ENCODE assay signal across 1 cellular context in the genomic region with DNA sequence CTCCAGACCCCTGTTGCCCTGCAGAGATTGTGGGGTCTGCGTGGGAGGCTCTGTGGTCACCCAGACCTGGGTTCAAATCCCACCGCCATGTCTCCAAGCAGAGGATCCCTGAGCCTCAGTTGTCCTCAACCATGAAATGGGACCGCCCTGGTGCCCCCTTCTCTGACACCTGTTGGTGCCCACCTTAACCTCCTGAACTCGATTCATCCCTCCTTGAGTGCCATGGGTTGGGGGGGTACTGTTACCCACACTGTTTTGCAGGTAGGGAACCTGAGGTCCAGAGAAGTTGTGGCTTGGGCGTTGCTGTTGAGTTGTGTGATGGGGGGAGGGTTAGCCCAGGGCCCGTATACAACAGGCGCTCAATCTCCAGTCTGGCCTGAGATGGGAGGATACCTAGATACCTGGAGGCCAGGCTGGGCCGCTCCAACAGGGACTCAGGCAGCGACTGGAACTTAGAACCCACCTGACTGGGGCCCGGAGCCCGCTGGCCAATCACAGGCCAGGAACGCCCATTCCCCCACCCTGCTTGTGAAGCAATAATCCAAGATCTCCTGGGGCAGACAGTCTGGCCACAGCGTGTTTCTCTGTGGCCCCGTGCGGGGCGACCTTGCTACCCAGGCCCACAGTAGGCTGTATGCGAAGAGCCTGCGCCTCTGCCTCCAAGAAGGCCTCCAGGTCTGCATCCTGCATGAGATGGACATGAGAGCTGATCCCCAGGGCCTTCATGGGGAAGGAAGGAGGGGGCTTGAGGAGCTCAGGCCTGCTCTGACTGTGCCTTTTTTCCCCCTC.
TF ChIP-seq lines count a peak whose summit lies in the region.

No MANE protein-coding gene starts in this region.

TF ChIP-seq in HepG2, 621 proteins besides CTCF, POLR2A, EP300 and RAD21 (continued from another document and continues in another):
- TF ChIP-seq, protein P1, sequence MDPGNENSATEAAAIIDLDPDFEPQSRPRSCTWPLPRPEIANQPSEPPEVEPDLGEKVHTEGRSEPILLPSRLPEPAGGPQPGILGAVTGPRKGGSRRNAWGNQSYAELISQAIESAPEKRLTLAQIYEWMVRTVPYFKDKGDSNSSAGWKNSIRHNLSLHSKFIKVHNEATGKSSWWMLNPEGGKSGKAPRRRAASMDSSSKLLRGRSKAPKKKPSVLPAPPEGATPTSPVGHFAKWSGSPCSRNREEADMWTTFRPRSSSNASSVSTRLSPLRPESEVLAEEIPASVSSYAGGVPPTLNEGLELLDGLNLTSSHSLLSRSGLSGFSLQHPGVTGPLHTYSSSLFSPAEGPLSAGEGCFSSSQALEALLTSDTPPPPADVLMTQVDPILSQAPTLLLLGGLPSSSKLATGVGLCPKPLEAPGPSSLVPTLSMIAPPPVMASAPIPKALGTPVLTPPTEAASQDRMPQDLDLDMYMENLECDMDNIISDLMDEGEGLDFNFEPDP (CRISPR knock-in tag; conservative IDR thresholded peaks at IDR 0.05) = no peak
- TF ChIP-seq, protein P2, sequence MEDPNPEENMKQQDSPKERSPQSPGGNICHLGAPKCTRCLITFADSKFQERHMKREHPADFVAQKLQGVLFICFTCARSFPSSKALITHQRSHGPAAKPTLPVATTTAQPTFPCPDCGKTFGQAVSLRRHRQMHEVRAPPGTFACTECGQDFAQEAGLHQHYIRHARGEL (CRISPR knock-in tag; IDR thresholded peaks at IDR 0.05) = no peak
- peak; percentile 78 for TF ChIP-seq CEBPG (CRISPR knock-in tag; IDR thresholded peaks at IDR 0.05)
- TF ChIP-seq MED8 (CRISPR knock-in tag; IDR thresholded peaks at IDR 0.05; ENCODE audit: insufficient replicate concordance) = no peak
- 0 out of 2 replicates have a peak, but pooled peaks have one; percentile 37 for TF ChIP-seq PCBP1 (IDR thresholded peaks at IDR 0.05; ENCODE audit: borderline replicate concordance, low read depth, low read length)
- TF ChIP-seq KDM6A (CRISPR knock-in tag; IDR thresholded peaks at IDR 0.05; ENCODE audit: low read depth) = no peak
- TF ChIP-seq, protein P3, sequence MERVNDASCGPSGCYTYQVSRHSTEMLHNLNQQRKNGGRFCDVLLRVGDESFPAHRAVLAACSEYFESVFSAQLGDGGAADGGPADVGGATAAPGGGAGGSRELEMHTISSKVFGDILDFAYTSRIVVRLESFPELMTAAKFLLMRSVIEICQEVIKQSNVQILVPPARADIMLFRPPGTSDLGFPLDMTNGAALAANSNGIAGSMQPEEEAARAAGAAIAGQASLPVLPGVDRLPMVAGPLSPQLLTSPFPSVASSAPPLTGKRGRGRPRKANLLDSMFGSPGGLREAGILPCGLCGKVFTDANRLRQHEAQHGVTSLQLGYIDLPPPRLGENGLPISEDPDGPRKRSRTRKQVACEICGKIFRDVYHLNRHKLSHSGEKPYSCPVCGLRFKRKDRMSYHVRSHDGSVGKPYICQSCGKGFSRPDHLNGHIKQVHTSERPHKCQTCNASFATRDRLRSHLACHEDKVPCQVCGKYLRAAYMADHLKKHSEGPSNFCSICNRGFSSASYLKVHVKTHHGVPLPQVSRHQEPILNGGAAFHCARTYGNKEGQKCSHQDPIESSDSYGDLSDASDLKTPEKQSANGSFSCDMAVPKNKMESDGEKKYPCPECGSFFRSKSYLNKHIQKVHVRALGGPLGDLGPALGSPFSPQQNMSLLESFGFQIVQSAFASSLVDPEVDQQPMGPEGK (CRISPR knock-in tag; IDR thresholded peaks at IDR 0.05) = 0 out of 2 replicates have a peak, but pooled peaks have one; percentile 27
- TF ChIP-seq SSRP1 (CRISPR knock-in tag; IDR thresholded peaks at IDR 0.05) = peak; percentile 45; the same call in 1 of the 2 replicates
- no peak for TF ChIP-seq HOXD1 (CRISPR knock-in tag; IDR thresholded peaks at IDR 0.05)
- 0 out of 2 replicates have a peak, but pooled peaks have one; percentile 11 for TF ChIP-seq RCOR2 (CRISPR knock-in tag; IDR thresholded peaks at IDR 0.05)
- no peak for TF ChIP-seq HOXA9 (CRISPR knock-in tag; IDR thresholded peaks at IDR 0.05; ENCODE audit: borderline replicate concordance)
- TF ChIP-seq ZNF629 (CRISPR knock-in tag; conservative IDR thresholded peaks at IDR 0.05) = peak; percentile 90
- no peak for TF ChIP-seq ZNF431 (CRISPR knock-in tag; IDR thresholded peaks at IDR 0.05; ENCODE audit: borderline replicate concordance, low read depth)
- TF ChIP-seq NCOR1 (IDR thresholded peaks at IDR 0.05; ENCODE audit: borderline replicate concordance, low read length) = no peak
- peak; percentile 85 for TF ChIP-seq ZNF121 (CRISPR knock-in tag; IDR thresholded peaks at IDR 0.05)
- peak; percentile 27; the same call in 1 of the 2 replicates for TF ChIP-seq GATAD2A (CRISPR knock-in tag; IDR thresholded peaks at IDR 0.05)
- TF ChIP-seq RBM22 (optimal IDR thresholded peaks at IDR 0.05; ENCODE audit: low read length) = peak; percentile 76
- no peak for TF ChIP-seq NFIB (CRISPR knock-in tag; IDR thresholded peaks at IDR 0.05; ENCODE audit: borderline replicate concordance)
- TF ChIP-seq, protein P4, sequence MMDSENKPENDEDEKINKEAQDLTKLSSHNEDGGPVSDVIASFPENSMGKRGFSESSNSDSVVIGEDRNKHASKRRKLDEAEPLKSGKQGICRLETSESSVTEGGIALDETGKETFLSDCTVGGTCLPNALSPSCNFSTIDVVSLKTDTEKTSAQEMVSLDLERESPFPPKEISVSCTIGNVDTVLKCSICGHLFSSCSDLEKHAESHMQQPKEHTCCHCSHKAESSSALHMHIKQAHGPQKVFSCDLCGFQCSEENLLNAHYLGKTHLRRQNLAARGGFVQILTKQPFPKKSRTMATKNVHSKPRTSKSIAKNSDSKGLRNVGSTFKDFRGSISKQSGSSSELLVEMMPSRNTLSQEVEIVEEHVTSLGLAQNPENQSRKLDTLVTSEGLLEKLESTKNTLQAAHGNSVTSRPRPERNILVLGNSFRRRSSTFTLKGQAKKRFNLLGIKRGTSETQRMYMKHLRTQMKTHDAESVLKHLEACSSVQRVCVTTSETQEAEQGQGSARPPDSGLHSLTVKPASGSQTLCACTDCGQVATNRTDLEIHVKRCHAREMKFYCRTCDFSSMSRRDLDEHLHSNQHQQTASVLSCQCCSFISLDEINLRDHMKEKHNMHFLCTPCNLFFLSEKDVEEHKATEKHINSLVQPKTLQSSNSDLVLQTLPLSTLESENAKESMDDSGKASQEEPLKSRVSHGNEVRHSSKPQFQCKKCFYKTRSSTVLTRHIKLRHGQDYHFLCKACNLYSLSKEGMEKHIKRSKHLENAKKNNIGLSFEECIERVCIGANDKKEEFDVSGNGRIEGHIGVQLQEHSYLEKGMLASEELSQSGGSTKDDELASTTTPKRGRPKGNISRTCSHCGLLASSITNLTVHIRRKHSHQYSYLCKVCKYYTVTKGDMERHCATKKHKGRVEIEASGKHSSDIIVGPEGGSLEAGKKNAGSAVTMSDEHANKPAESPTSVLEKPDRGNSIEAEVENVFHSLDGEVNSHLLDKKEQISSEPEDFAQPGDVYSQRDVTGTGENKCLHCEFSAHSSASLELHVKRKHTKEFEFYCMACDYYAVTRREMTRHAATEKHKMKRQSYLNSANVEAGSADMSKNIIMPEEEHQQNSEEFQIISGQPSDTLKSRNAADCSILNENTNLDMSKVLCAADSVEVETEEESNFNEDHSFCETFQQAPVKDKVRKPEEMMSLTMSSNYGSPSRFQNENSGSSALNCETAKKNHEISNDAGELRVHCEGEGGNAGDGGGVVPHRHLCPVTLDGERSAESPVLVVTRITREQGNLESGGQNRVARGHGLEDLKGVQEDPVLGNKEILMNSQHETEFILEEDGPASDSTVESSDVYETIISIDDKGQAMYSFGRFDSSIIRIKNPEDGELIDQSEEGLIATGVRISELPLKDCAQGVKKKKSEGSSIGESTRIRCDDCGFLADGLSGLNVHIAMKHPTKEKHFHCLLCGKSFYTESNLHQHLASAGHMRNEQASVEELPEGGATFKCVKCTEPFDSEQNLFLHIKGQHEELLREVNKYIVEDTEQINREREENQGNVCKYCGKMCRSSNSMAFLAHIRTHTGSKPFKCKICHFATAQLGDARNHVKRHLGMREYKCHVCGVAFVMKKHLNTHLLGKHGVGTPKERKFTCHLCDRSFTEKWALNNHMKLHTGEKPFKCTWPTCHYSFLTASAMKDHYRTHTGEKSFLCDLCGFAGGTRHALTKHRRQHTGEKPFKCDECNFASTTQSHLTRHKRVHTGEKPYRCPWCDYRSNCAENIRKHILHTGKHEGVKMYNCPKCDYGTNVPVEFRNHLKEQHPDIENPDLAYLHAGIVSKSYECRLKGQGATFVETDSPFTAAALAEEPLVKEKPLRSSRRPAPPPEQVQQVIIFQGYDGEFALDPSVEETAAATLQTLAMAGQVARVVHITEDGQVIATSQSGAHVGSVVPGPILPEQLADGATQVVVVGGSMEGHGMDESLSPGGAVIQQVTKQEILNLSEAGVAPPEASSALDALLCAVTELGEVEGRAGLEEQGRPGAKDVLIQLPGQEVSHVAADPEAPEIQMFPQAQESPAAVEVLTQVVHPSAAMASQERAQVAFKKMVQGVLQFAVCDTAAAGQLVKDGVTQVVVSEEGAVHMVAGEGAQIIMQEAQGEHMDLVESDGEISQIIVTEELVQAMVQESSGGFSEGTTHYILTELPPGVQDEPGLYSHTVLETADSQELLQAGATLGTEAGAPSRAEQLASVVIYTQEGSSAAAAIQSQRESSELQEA (CRISPR knock-in tag; IDR thresholded peaks at IDR 0.05; ENCODE audit: not compliant biosample characterization) = no peak
- no peak for TF ChIP-seq ZZZ3 (CRISPR knock-in tag; IDR thresholded peaks at IDR 0.05; ENCODE audit: borderline replicate concordance)
- TF ChIP-seq NFYB (CRISPR knock-in tag; IDR thresholded peaks at IDR 0.05) = peak; percentile 53
- TF ChIP-seq, protein P5, sequence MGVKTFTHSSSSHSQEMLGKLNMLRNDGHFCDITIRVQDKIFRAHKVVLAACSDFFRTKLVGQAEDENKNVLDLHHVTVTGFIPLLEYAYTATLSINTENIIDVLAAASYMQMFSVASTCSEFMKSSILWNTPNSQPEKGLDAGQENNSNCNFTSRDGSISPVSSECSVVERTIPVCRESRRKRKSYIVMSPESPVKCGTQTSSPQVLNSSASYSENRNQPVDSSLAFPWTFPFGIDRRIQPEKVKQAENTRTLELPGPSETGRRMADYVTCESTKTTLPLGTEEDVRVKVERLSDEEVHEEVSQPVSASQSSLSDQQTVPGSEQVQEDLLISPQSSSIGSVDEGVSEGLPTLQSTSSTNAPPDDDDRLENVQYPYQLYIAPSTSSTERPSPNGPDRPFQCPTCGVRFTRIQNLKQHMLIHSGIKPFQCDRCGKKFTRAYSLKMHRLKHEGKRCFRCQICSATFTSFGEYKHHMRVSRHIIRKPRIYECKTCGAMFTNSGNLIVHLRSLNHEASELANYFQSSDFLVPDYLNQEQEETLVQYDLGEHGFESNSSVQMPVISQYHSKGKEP (CRISPR knock-in tag; IDR thresholded peaks at IDR 0.05) = no peak
- TF ChIP-seq, protein P6, sequence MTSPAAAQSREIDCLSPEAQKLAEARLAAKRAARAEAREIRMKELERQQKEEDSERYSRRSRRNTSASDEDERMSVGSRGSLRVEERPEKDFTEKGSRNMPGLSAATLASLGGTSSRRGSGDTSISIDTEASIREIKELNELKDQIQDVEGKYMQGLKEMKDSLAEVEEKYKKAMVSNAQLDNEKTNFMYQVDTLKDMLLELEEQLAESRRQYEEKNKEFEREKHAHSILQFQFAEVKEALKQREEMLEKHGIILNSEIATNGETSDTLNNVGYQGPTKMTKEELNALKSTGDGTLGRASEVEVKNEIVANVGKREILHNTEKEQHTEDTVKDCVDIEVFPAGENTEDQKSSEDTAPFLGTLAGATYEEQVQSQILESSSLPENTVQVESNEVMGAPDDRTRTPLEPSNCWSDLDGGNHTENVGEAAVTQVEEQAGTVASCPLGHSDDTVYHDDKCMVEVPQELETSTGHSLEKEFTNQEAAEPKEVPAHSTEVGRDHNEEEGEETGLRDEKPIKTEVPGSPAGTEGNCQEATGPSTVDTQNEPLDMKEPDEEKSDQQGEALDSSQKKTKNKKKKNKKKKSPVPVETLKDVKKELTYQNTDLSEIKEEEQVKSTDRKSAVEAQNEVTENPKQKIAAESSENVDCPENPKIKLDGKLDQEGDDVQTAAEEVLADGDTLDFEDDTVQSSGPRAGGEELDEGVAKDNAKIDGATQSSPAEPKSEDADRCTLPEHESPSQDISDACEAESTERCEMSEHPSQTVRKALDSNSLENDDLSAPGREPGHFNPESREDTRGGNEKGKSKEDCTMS (CRISPR knock-in tag; conservative IDR thresholded peaks at IDR 0.05) = no peak
- TF ChIP-seq, protein P7, sequence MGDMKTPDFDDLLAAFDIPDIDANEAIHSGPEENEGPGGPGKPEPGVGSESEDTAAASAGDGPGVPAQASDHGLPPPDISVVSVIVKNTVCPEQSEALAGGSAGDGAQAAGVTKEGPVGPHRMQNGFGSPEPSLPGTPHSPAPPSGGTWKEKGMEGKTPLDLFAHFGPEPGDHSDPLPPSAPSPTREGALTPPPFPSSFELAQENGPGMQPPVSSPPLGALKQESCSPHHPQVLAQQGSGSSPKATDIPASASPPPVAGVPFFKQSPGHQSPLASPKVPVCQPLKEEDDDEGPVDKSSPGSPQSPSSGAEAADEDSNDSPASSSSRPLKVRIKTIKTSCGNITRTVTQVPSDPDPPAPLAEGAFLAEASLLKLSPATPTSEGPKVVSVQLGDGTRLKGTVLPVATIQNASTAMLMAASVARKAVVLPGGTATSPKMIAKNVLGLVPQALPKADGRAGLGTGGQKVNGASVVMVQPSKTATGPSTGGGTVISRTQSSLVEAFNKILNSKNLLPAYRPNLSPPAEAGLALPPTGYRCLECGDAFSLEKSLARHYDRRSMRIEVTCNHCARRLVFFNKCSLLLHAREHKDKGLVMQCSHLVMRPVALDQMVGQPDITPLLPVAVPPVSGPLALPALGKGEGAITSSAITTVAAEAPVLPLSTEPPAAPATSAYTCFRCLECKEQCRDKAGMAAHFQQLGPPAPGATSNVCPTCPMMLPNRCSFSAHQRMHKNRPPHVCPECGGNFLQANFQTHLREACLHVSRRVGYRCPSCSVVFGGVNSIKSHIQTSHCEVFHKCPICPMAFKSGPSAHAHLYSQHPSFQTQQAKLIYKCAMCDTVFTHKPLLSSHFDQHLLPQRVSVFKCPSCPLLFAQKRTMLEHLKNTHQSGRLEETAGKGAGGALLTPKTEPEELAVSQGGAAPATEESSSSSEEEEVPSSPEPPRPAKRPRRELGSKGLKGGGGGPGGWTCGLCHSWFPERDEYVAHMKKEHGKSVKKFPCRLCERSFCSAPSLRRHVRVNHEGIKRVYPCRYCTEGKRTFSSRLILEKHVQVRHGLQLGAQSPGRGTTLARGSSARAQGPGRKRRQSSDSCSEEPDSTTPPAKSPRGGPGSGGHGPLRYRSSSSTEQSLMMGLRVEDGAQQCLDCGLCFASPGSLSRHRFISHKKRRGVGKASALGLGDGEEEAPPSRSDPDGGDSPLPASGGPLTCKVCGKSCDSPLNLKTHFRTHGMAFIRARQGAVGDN (CRISPR knock-in tag; IDR thresholded peaks at IDR 0.05) = peak; percentile 59
- peak; percentile 55; the same call in 1 of the 2 replicates for TF ChIP-seq ZNF839 (CRISPR knock-in tag; IDR thresholded peaks at IDR 0.05; ENCODE audit: borderline replicate concordance)
- TF ChIP-seq POLR2G (IDR thresholded peaks at IDR 0.05; ENCODE audit: low read depth, low read length) = peak; percentile 18; the same call in 1 of the 2 replicates
- TF ChIP-seq MED13 (CRISPR knock-in tag; IDR thresholded peaks at IDR 0.05) = no peak
- no peak for TF ChIP-seq NKX3-1 (CRISPR knock-in tag; IDR thresholded peaks at IDR 0.05)
- peak; percentile 26; the same call in 1 of the 2 replicates for TF ChIP-seq SALL1 (CRISPR knock-in tag; IDR thresholded peaks at IDR 0.05)
- TF ChIP-seq BHLHE40 (IDR thresholded peaks at IDR 0.05; ENCODE audit: low read length) = no peak
- peak; percentile 53 for TF ChIP-seq ZEB1 (IDR thresholded peaks at IDR 0.05; ENCODE audit: insufficient replicate concordance, low read depth)
- TF ChIP-seq ZNF788 (CRISPR knock-in tag; IDR thresholded peaks at IDR 0.05; ENCODE audit: borderline replicate concordance) = no peak
- TF ChIP-seq REXO4 (CRISPR knock-in tag; IDR thresholded peaks at IDR 0.05; ENCODE audit: borderline replicate concordance) = no peak
- peak; percentile 59 for TF ChIP-seq RBM39 (IDR thresholded peaks at IDR 0.05; ENCODE audit: low read depth, low read length, poor library complexity, severe bottlenecking)
- TF ChIP-seq MEIS2 (CRISPR knock-in tag; IDR thresholded peaks at IDR 0.05) = no peak
- TF ChIP-seq HNF4A (CRISPR knock-in tag; IDR thresholded peaks at IDR 0.05) = no peak
- TF ChIP-seq ZNF430 (CRISPR knock-in tag; IDR thresholded peaks at IDR 0.05) = 0 out of 2 replicates have a peak, but pooled peaks have one; percentile 51
